Comparison of ENCODE assay signal across 25 cellular contexts in the genomic region with DNA sequence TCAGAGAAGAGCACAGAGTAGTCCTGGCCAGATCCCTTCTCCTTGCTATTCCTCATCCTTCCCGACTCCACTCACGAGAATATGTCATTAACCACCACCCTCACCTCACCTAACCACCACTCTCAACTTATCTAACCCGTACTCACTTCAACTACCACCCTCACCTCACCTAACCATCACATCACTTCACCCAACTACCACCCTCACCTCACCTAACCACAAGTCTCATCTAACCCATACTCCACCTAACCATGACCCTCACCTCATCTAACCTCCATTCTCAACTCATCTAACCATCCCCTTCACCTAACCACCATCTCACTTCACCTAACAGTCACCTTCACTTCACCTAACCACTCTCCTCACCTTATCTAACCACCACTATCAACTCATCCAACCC.
"Had no signal": no experiment of that assay in that cellular context is flagged by ENCODE, and none has a peak within 500 bp of the region (broad histone marks: within the 10 kb centered on the region; RNA-seq: fewer than 3 reads in every experiment).

No MANE protein-coding gene starts in this region.

- H3K27ac ChIP-seq: dorsolateral prefrontal cortex, gastrocnemius medialis, hepatocyte, parathyroid adenoma, sigmoid colon, testis, tibial artery had no signal

- H3K9ac ChIP-seq: parathyroid adenoma had no signal

- H3K4me1 Mint-ChIP-seq: memory B cell; natural killer cell; stimulated activated memory B cell treated with anti-CD40 and anti-IgM and Interleukin-4, amounts not matched to agents 10 μg/mL and 1 μg/mL and 100 μg/mL, for 72 hours had no signal

- H3K4me1 ChIP-seq: gastrocnemius medialis, parathyroid adenoma, sigmoid colon had no signal

- H3K27ac Mint-ChIP-seq: memory B cell; natural killer cell; progenitor cell of endocrine pancreas; stimulated activated memory B cell treated with anti-CD40 and anti-IgM and Interleukin-4, amounts not matched to agents 10 μg/mL and 1 μg/mL and 100 μg/mL, for 72 hours; type B pancreatic cell had no signal

- H3K27me3 ChIP-seq: gastrocnemius medialis, hepatocyte, sigmoid colon, testis, tibial artery had no signal

- H3K79me2 ChIP-seq: hepatocyte, parathyroid adenoma had no signal

- ATAC-seq: gastrocnemius medialis; left lobe of liver; stimulated activated memory B cell treated with anti-CD40 and anti-IgM and Interleukin-4, amounts not matched to agents 10 μg/mL and 1 μg/mL and 100 μg/mL, for 72 hours; stimulated activated naive CD8-positive, alpha-beta T cell treated with anti-CD3 and anti-CD28 coated beads, Interleukin-15, Interleukin-2, amounts not matched to agents 100 U/mL and 50 U/mL, for 24 hours had no signal

- DNase-seq: dorsolateral prefrontal cortex; effector CD8-positive, alpha-beta T cell; erythroblast; foreskin fibroblast; gastrocnemius medialis; head of caudate nucleus; kidney; natural killer cell; sigmoid colon; stimulated activated CD4-positive, alpha-beta T cell treated with anti-CD3 and anti-CD28 coated beads, Interleukin-2, amount 100 ng/mL, for 24 hours; stimulated activated CD4-positive, alpha-beta T cell treated with anti-CD3 and anti-CD28 coated beads, Interleukin-4, amount 100 ng/mL, for 24 hours; stimulated activated naive CD8-positive, alpha-beta T cell treated with anti-CD3 and anti-CD28 coated beads, Interleukin-15, Interleukin-2, amounts not matched to agents 100 U/mL and 50 U/mL, for 24 hours; substantia nigra; testis; tibial artery had no signal

- H3K4me3 ChIP-seq: dorsolateral prefrontal cortex, gastrocnemius medialis, hepatocyte, lung, sigmoid colon, testis, tibial artery had no signal

- H2AFZ ChIP-seq: hepatocyte, parathyroid adenoma had no signal

- H3K4me3 Mint-ChIP-seq: memory B cell; natural killer cell; stimulated activated memory B cell treated with anti-CD40 and anti-IgM and Interleukin-4, amounts not matched to agents 10 μg/mL and 1 μg/mL and 100 μg/mL, for 72 hours; type B pancreatic cell had no signal

- H3K9me3 Mint-ChIP-seq: memory B cell; natural killer cell; stimulated activated memory B cell treated with anti-CD40 and anti-IgM and Interleukin-4, amounts not matched to agents 10 μg/mL and 1 μg/mL and 100 μg/mL, for 72 hours; type B pancreatic cell had no signal

- H3K4me2 ChIP-seq: hepatocyte had no signal

- H3K27me3 Mint-ChIP-seq: stimulated activated memory B cell treated with anti-CD40 and anti-IgM and Interleukin-4, amounts not matched to agents 10 μg/mL and 1 μg/mL and 100 μg/mL, for 72 hours had no signal

- H3K36me3 Mint-ChIP-seq: memory B cell; natural killer cell; stimulated activated memory B cell treated with anti-CD40 and anti-IgM and Interleukin-4, amounts not matched to agents 10 μg/mL and 1 μg/mL and 100 μg/mL, for 72 hours; type B pancreatic cell had no signal

- H3K36me3 ChIP-seq: gastrocnemius medialis, sigmoid colon had no signal

- H3K9me3 ChIP-seq: gastrocnemius medialis, sigmoid colon, testis, tibial artery had no signal

- FAIRE-seq: colon, endothelial cell of umbilical vein, kidney had no signal
